22 cellular contexts compared by ENCODE assay signal in the genomic region with DNA sequence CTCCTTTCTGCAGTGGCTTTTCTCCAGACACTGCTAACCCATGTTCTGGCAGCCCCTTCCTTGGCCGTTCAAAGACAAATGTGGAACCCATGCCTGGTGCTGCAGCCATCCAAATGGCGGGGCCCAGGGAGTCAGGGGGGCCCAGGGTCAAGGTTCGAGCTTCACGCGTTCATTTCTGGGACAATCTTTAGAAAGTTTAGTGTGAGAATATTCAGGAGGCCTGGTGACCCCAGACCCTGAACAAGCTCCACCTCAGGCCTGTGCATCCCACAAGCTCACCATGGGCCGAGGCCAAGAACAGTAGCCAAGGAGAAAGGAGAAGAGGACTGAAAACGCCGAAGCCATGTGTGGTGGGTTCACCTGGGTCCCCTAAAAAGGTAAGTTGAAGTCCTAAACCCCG.
"Had no signal": no experiment of that assay in that cellular context is flagged by ENCODE, and none has a peak within 500 bp of the region (broad histone marks: within the 10 kb centered on the region; RNA-seq: fewer than 3 reads in every experiment).

No MANE protein-coding gene starts in this region.

- H3K27me3 ChIP-seq: transverse colon, uterus had no signal

- H3K36me3 Mint-ChIP-seq: activated naive CD4-positive, alpha-beta T cell treated with anti-CD3 and anti-CD28 coated beads, Interleukin-2, amount 50 U/mL, for 72 hours had no signal

- H3K4me3 ChIP-seq: left ventricle myocardium inferior, prostate gland, SK-N-MC, skin epidermis, transverse colon, uterus had no signal

- H3K27me3 Mint-ChIP-seq: activated B cell treated with CpG ODN at 0.5 μM for 24 hours; stimulated activated memory B cell treated with anti-CD40 and anti-IgM and Interleukin-4, amounts not matched to agents 10 μg/mL and 1 μg/mL and 100 μg/mL, for 72 hours; T-helper 17 cell had no signal

- ATAC-seq: activated naive CD4-positive, alpha-beta T cell treated with anti-CD3 and anti-CD28 coated beads, Interleukin-2, amount 50 U/mL, for 72 hours; esophagus mucosa; stimulated activated memory B cell treated with anti-CD40 and anti-IgM and Interleukin-4, amounts not matched to agents 10 μg/mL and 1 μg/mL and 100 μg/mL, for 72 hours; T-helper 17 cell had no signal

- H3K9me3 ChIP-seq: left ventricle myocardium inferior, prostate gland, transverse colon, uterus had no signal

- H3K4me1 ChIP-seq: left ventricle myocardium inferior, prostate gland, transverse colon, uterus had no signal

- DNase-seq: activated B cell treated with CpG ODN at 0.5 μM for 24 hours; activated CD4-positive, alpha-beta T cell treated with anti-CD3 and anti-CD28 coated beads for 48 hours; activated gamma-delta T cell; activated T-cell treated with anti-CD3 and anti-CD28 coated beads for 4 hours; dermis blood vessel endothelial cell; effector memory CD4-positive, alpha-beta T cell; foreskin melanocyte; immature natural killer cell; kidney glomerular epithelial cell; left ventricle myocardium inferior; occipital lobe; SW 1271; T-helper 17 cell; transverse colon; uterus had no signal

- H3K4me3 Mint-ChIP-seq: activated B cell treated with CpG ODN at 0.5 μM for 24 hours; brain; immature natural killer cell; stimulated activated memory B cell treated with anti-CD40 and anti-IgM and Interleukin-4, amounts not matched to agents 10 μg/mL and 1 μg/mL and 100 μg/mL, for 72 hours; T-helper 17 cell had no signal

- H3K27ac Mint-ChIP-seq: activated B cell treated with CpG ODN at 0.5 μM for 24 hours; activated naive CD4-positive, alpha-beta T cell treated with anti-CD3 and anti-CD28 coated beads, Interleukin-2, amount 50 U/mL, for 72 hours; brain; immature natural killer cell; stimulated activated memory B cell treated with anti-CD40 and anti-IgM and Interleukin-4, amounts not matched to agents 10 μg/mL and 1 μg/mL and 100 μg/mL, for 72 hours; T-helper 17 cell had no signal

- H3K36me3 ChIP-seq: prostate gland, transverse colon, uterus had no signal

- H3K27ac ChIP-seq: left ventricle myocardium inferior, prostate gland, SK-N-MC, skin epidermis, transverse colon, uterus had no signal

- H3K4me1 Mint-ChIP-seq: activated B cell treated with CpG ODN at 0.5 μM for 24 hours; brain; immature natural killer cell; stimulated activated memory B cell treated with anti-CD40 and anti-IgM and Interleukin-4, amounts not matched to agents 10 μg/mL and 1 μg/mL and 100 μg/mL, for 72 hours; T-helper 17 cell had no signal

- H3K9me3 Mint-ChIP-seq: activated B cell treated with CpG ODN at 0.5 μM for 24 hours; activated naive CD4-positive, alpha-beta T cell treated with anti-CD3 and anti-CD28 coated beads, Interleukin-2, amount 50 U/mL, for 72 hours; brain; stimulated activated memory B cell treated with anti-CD40 and anti-IgM and Interleukin-4, amounts not matched to agents 10 μg/mL and 1 μg/mL and 100 μg/mL, for 72 hours had no signal
